In the genomic region with DNA sequence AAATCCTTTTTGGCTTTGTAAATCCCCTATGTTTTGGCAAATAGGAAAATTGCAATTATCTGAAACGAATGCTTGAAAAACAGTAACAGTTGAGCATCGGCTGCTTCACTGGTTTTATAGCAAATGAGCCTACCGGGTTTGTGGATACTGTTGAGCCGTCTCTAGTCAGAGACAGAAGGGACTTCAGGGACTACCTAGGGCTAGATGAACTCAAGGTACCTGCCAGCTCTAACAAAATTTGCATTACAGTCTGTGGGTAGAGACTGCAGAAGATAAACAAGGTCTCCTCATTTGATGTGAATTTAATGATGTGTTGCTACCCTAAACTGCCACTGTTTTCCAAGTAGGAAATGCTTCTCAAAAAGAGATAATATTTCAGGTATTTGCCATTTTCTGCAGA, we compare ENCODE assay signal across 18 cellular contexts.
A peak's percentile ranks its signal among the peaks of the same experiment; 100 is the strongest.
DNase-seq lines count a peak whose midpoint lies in the region; ATAC-seq, FAIRE-seq and TF ChIP-seq lines count a peak whose summit lies in the region.
"Had no signal": no experiment of that assay in that cellular context is flagged by ENCODE, and none has a peak within 500 bp of the region (broad histone marks: within the 10 kb centered on the region; RNA-seq: fewer than 3 reads in every experiment).

No MANE protein-coding gene starts in this region.

- ATAC-seq in GM23338: peak; percentile 77
- ATAC-seq: CD8-positive, alpha-beta T cell; HepG2 had no signal

- CTCF ChIA-PET in H1 (lab: Charles Lee; ENCODE audit: partially characterized antibody): interaction anchor here (2.5 kb wide), 1 partner anchor 14 kb away, joined by 9 read pairs; no protein-coding TSS in a partner anchor

- no peak overlapping the region for H3K14ac ChIP-seq in H1 (ENCODE audit: insufficient read length)

- H3K79me1 ChIP-seq in H1 (ENCODE audit: low read depth, low read length): no peaks in the 10 kb centered on the region

- H2BK20ac ChIP-seq in H1 (ENCODE audit: low read length): no peak overlapping the region

- H3K4me2 ChIP-seq in GM23338: no peak overlapping the region
- no peak overlapping the region for H3K4me2 ChIP-seq in H1 (ENCODE audit: insufficient read depth in 1 of 2, low read depth in 2 of 2, low read length in 2 of 2)
- H3K4me2 ChIP-seq: BLaER1 had no signal

- H2BK15ac ChIP-seq in H1 (ENCODE audit: low read length): no peak overlapping the region

- H3K9me2 ChIP-seq in GM23338 (ENCODE audit: insufficient read depth): no peaks in the 10 kb centered on the region

- TF ChIP-seq EP300 in H1 (IDR thresholded peaks at IDR 0.05; ENCODE audit: borderline replicate concordance in 1 of 2, low read depth in 2 of 2, low read length in 2 of 2): no peak

- no peak overlapping the region for H3K4me3 ChIP-seq in GM23338
- no peak overlapping the region for H3K4me3 ChIP-seq in H1 (ENCODE audit: extremely low read depth in 1 of 4, insufficient read depth in 2 of 4, low read depth in 3 of 4, low read length in 4 of 4)
- H3K4me3 ChIP-seq: BLaER1, GM23248 had no signal

- H3K9ac ChIP-seq in H1 (replicated peaks in 1 of 4; ENCODE audit: extremely low read depth in 1 of 4, low read depth in 3 of 4, low read length in 3 of 4): no peak overlapping the region
- H3K9ac ChIP-seq: BLaER1, GM23248 had no signal

- H3K79me2 ChIP-seq in GM23338 (replicated peaks; ENCODE audit: insufficient read depth): no peaks in the 10 kb centered on the region
- H3K79me2 ChIP-seq in H1 (ENCODE audit: control insufficient read depth in 1 of 2, insufficient read depth in 2 of 2, low read length in 2 of 2): no peaks in the 10 kb centered on the region

- H3K9me3 ChIP-seq in H1 (ENCODE audit: insufficient read depth in 2 of 2, low read depth in 1 of 2, low read length in 1 of 2): no peaks in the 10 kb centered on the region
- H3K9me3 ChIP-seq: BLaER1 had no signal

- H3K56ac ChIP-seq in H1 (replicated peaks; ENCODE audit: insufficient read length, low read depth, low read length): no peak overlapping the region

- no peak overlapping the region for H3K27ac Mint-ChIP-seq in GM23338
- H3K27ac Mint-ChIP-seq: CD8-positive, alpha-beta T cell; H9; IgD-negative memory B cell had no signal

- DNase-seq in DMS 273 (lab: John Stamatoyannopoulos, UW; ENCODE audit: unreplicated experiment) (peak; percentile 11), DMS 273 treated with DMSO at 0.1 percent for 48 hours (lab: John Stamatoyannopoulos, UW) (no peak), GM23338 (ENCODE audit: low spot score) (no peak), NCI-H1694 treated with DMSO at 0.1 percent for 48 hours (lab: John Stamatoyannopoulos, UW) (peak; percentile 86), H1 (ENCODE audit: low read depth in 1 of 2, low spot score in 2 of 2) (no peak), KBM-7 (no peak), substantia nigra (lab: John Stamatoyannopoulos, UW) (no peak)
- DNase-seq: Calu3; CD8-positive, alpha-beta T cell; GM23248; H9 had no signal

- WGBS in H1 (ENCODE audit: extremely low coverage in 1 of 2, insufficient coverage in 1 of 2, insufficient read length in 1 of 2, insufficient replicate concordance in 2 of 2, low coverage in 1 of 2, low lambda C conversion rate in 2 of 2, missing lambda C conversion rate in 1 of 2), 2 experiments: 87% methylated on average over 4 of the region's 4 CpGs; no CpG with 5 or more reads in 1 of the 2 experiments

- H2BK5ac ChIP-seq in H1 (ENCODE audit: low read depth, low read length): no peak overlapping the region

- H2BK120ac ChIP-seq in H1 (replicated peaks; ENCODE audit: low read depth, low read length): no peak overlapping the region

- H3K36me3 Mint-ChIP-seq in GM23338 (ENCODE audit: low read depth): no peaks in the 10 kb centered on the region
- H3K36me3 Mint-ChIP-seq: CD8-positive, alpha-beta T cell had no signal

- H4K8ac ChIP-seq in H1 (ENCODE audit: extremely low read depth, insufficient read depth, low read length): no peak overlapping the region

- peaks cover 17% of the 10 kb centered on the region; the same call in 2 of the 3 replicates for H3K4me1 Mint-ChIP-seq in GM23338
- H3K4me1 Mint-ChIP-seq: IgD-negative memory B cell had no signal

- TF ChIP-seq POLR2A in H1 (IDR thresholded peaks at IDR 0.05; ENCODE audit: control extremely low read depth in 1 of 2, low read depth in 2 of 2, low read length in 2 of 2): no peak

- H3K36me3 ChIP-seq in GM23338 (ENCODE audit: insufficient read depth): no peaks in the 10 kb centered on the region
- H3K36me3 ChIP-seq in H1 (ENCODE audit: control insufficient read depth in 2 of 4, insufficient read depth in 4 of 4, low read length in 3 of 4): no peaks in the 10 kb centered on the region
- H3K36me3 ChIP-seq: BLaER1 had no signal

- POLR2A ChIA-PET in H1 (lab: Charles Lee; ENCODE audit: partially characterized antibody): no interaction called here

- peaks cover 10% of the 10 kb centered on the region for H3K4me1 ChIP-seq in GM23338 (ENCODE audit: insufficient read depth)
- no peaks in the 10 kb centered on the region; a peak in 1 of 7 replicates for H3K4me1 ChIP-seq in H1 (replicated peaks in 1 of 4; ENCODE audit: control insufficient read depth in 3 of 4, insufficient read depth in 4 of 4, low read length in 3 of 4)
- H3K4me1 ChIP-seq: BLaER1 had no signal

- H2BK12ac ChIP-seq in H1 (ENCODE audit: low read depth, low read length): no peak overlapping the region

- no peaks in the 10 kb centered on the region for H3K23me2 ChIP-seq in H1 (ENCODE audit: low read depth, low read length)

- H4K20me1 ChIP-seq in GM23338 (replicated peaks; ENCODE audit: insufficient read depth): no peaks in the 10 kb centered on the region
- H4K20me1 ChIP-seq in H1 (replicated peaks in 1 of 2; ENCODE audit: control insufficient read depth in 1 of 2, insufficient read depth in 2 of 2, low read length in 2 of 2): no peaks in the 10 kb centered on the region
- H4K20me1 ChIP-seq: BLaER1 had no signal

- H3K27me3 Mint-ChIP-seq in GM23338 (ENCODE audit: insufficient read depth, low read depth, poor library complexity): peaks cover 4% of the 10 kb centered on the region
- H3K27me3 Mint-ChIP-seq: IgD-negative memory B cell had no signal

- H3K27ac ChIP-seq in GM23338 (ENCODE audit: low read depth): no peak overlapping the region
- no peak overlapping the region for H3K27ac ChIP-seq in H1 (ENCODE audit: low read depth, low read length)
- no peak overlapping the region for H3K27ac ChIP-seq in substantia nigra (ENCODE audit: low read depth, low read length, poor library complexity, severe bottlenecking)
- H3K27ac ChIP-seq: 22Rv1, BLaER1, GM23248 had no signal

- no peak overlapping the region for H4K5ac ChIP-seq in H1 (ENCODE audit: insufficient read length, low read depth, low read length)

- no peak overlapping the region for H2AK5ac ChIP-seq in H1 (ENCODE audit: low read depth, low read length)

- H3K27me3 ChIP-seq in GM23338 (ENCODE audit: insufficient read depth): no peaks in the 10 kb centered on the region
- H3K27me3 ChIP-seq in H1 (replicated peaks in 1 of 4; ENCODE audit: control insufficient read depth in 3 of 4, extremely low read depth in 1 of 4, insufficient read depth in 3 of 4, low read length in 3 of 4): no peaks in the 10 kb centered on the region; a peak in 1 of 7 replicates
- H3K27me3 ChIP-seq: BLaER1 had no signal

- no peaks in the 10 kb centered on the region for H3F3A ChIP-seq in GM23338 (replicated peaks; ENCODE audit: low read depth)

- no peak overlapping the region for H3K23ac ChIP-seq in H1 (ENCODE audit: insufficient read length)

- H2AFZ ChIP-seq in GM23338 (no peak overlapping the region), H1 (ENCODE audit: low read length) (no peak overlapping the region)
- H2AFZ ChIP-seq: GM23248 had no signal

- no peak overlapping the region for H3K4ac ChIP-seq in H1 (replicated peaks; ENCODE audit: insufficient read length, low read depth, low read length)

- no peak overlapping the region for H3K18ac ChIP-seq in H1 (ENCODE audit: extremely low read depth, low read length)

- in situ Hi-C loops in KBM-7 (cut with MboI; ENCODE audit: low pct_unique_long_range_greater_than_20kb, low sequenced_read_pairs): no loop called here

- H4K91ac ChIP-seq in H1 (replicated peaks; ENCODE audit: insufficient read length, low read length): no peak overlapping the region

- TF ChIP-seq CTCF in GM23338 (conservative IDR thresholded peaks at IDR 0.05; ENCODE audit: low read depth in 2 of 2) (no peak), H1 (IDR thresholded peaks at IDR 0.05; ENCODE audit: control extremely low read depth in 1 of 3, insufficient read depth in 1 of 3, low read depth in 1 of 3, low read length in 3 of 3) (no peak)

- no peaks in the 10 kb centered on the region for H3K9me3 Mint-ChIP-seq in GM23338
- H3K9me3 Mint-ChIP-seq: CD8-positive, alpha-beta T cell; H9; IgD-negative memory B cell had no signal

- no peak for TF ChIP-seq RAD21 in H1 (IDR thresholded peaks at IDR 0.05 in 1 of 2, conservative IDR thresholded peaks at IDR 0.05 in 1 of 2; ENCODE audit: low read depth in 2 of 2, low read length in 2 of 2)

- peak; percentile 32 for FAIRE-seq in H1 (lab: Jason Lieb, UNC)
- FAIRE-seq: G401.6, GM12892, GM18507, HepG2 had no signal

- no peak overlapping the region for H3K4me3 Mint-ChIP-seq in GM23338
- H3K4me3 Mint-ChIP-seq: CD8-positive, alpha-beta T cell; H9; IgD-negative memory B cell had no signal

TF ChIP-seq in GM23338, 12 proteins besides CTCF, POLR2A, EP300 and RAD21 (continues in another document):
- TF ChIP-seq EZH2 (IDR thresholded peaks at IDR 0.05; ENCODE audit: low read depth, unreplicated experiment) (no peak), EZH2phosphoT487 (IDR thresholded peaks at IDR 0.05; ENCODE audit: unreplicated experiment) (no peak)
- TF ChIP-seq, protein P1, sequence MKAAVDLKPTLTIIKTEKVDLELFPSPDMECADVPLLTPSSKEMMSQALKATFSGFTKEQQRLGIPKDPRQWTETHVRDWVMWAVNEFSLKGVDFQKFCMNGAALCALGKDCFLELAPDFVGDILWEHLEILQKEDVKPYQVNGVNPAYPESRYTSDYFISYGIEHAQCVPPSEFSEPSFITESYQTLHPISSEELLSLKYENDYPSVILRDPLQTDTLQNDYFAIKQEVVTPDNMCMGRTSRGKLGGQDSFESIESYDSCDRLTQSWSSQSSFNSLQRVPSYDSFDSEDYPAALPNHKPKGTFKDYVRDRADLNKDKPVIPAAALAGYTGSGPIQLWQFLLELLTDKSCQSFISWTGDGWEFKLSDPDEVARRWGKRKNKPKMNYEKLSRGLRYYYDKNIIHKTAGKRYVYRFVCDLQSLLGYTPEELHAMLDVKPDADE (IDR thresholded peaks at IDR 0.05): no peak

TF ChIP-seq in H1, 55 proteins besides CTCF, POLR2A, EP300 and RAD21:
- TF ChIP-seq POLR2AphosphoS5 (IDR thresholded peaks at IDR 0.05; ENCODE audit: low read depth, low read length): no peak
- TF ChIP-seq TAF7 (optimal IDR thresholded peaks at IDR 0.05; ENCODE audit: borderline replicate concordance, low read depth, low read length): no peak
- TF ChIP-seq NANOG (IDR thresholded peaks at IDR 0.05; ENCODE audit: insufficient read depth, low read depth, low read length, poor library complexity, severe bottlenecking): no peak
- TF ChIP-seq CTBP2 (IDR thresholded peaks at IDR 0.05; ENCODE audit: borderline replicate concordance, insufficient read depth, insufficient read length, low read length): no peak
TF ChIP-seq in H1: peak in this region for 0.

Comparison
In these comparisons a context has a peak if more than half of its experiments do, and no peak if none do; other contexts are left out.
1. DNase-seq: peak in DMS 273 (single experiment) and NCI-H1694 treated with DMSO at 0.1 percent for 48 hours (single experiment); none in DMS 273 treated with DMSO at 0.1 percent for 48 hours (single experiment), GM23338 (single experiment), H1 (0 of 2), KBM-7 (single experiment) and substantia nigra (0 of 49).